Comparison of ENCODE assay signal across 11 cellular contexts in genomic region chr7:1646957-1647891, GRCh38. TPM values are rescaled to one million over a fixed set of nuclear protein-coding genes. Genes with fewer than 3 reads are reported as not detected.
DNase-seq lines count a peak whose midpoint lies in the region; ATAC-seq, FAIRE-seq and TF ChIP-seq lines count a peak whose summit lies in the region.
"Had no signal": no experiment of that assay in that cellular context is flagged by ENCODE, and none has a peak within 500 bp of the region (broad histone marks: within the 10 kb centered on the region; RNA-seq: fewer than 3 reads in every experiment).

No MANE protein-coding gene starts in this region.

- TF ChIP-seq CTCF in thoracic aorta (IDR thresholded peaks at IDR 0.05), result no peak
- TF ChIP-seq CTCF in Caco-2 (IDR thresholded peaks at IDR 0.05; ENCODE audit: insufficient read depth in 1 of 2, low read depth in 1 of 2, low read length in 1 of 2, severe bottlenecking in 1 of 2, unreplicated experiment in 1 of 2), result no peak
- no peak for TF ChIP-seq CTCF in esophagus squamous epithelium (IDR thresholded peaks at IDR 0.05)

- peaks cover 12% of the 10 kb centered on the region for H3K27me3 Mint-ChIP-seq in Caco-2 (ENCODE audit: insufficient read depth, unreplicated experiment)

- H3K27ac ChIP-seq in SJCRH30, result no peak overlapping the region
- no peak overlapping the region for H3K27ac ChIP-seq in thoracic aorta
- H3K27ac ChIP-seq in esophagus squamous epithelium, result no peak overlapping the region

- POLR2A ChIA-PET in Caco-2 (lab: Charles Lee), result no interaction called here

- H3K9me3 Mint-ChIP-seq in Caco-2 (ENCODE audit: unreplicated experiment), result no peaks in the 10 kb centered on the region

- 68 to 81% methylated on average over 22 to 39 of the region's 48 CpGs for WGBS in esophagus squamous epithelium, 2 donors

- no peak for FAIRE-seq in H54 (lab: Jason Lieb, UNC)

- no peak overlapping the region for H3K27ac Mint-ChIP-seq in Caco-2 (ENCODE audit: unreplicated experiment)

- H3K4me1 Mint-ChIP-seq in Caco-2 (ENCODE audit: low read depth, unreplicated experiment), result no peaks in the 10 kb centered on the region

- H3K9me3 ChIP-seq in SJCRH30 (replicated peaks), result no peaks in the 10 kb centered on the region
- H3K9me3 ChIP-seq in thoracic aorta, result no peaks in the 10 kb centered on the region
- no peaks in the 10 kb centered on the region for H3K9me3 ChIP-seq in Caco-2
- H3K9me3 ChIP-seq in esophagus squamous epithelium, result no peaks in the 10 kb centered on the region

- BruUV-seq in Caco-2 (replicated peaks; lab: Mats Ljungman, UMichigan), result no TSS peak

- peak; percentile 72 for DNase-seq in NCI-H1092 (lab: John Stamatoyannopoulos, UW)
- peak; percentile 87 for DNase-seq in SJCRH30
- no peak for DNase-seq in left cardiac atrium
- peak; percentile 36 for DNase-seq in thoracic aorta (ENCODE audit: low spot score)
- DNase-seq in H54 (ENCODE audit: insufficient read length, low spot score), result no peak
- DNase-seq in Caco-2, result no peak
- no peak for DNase-seq in esophagus squamous epithelium (lab: John Stamatoyannopoulos, UW)
- DNase-seq: activated CD4-positive, alpha-beta T cell treated with anti-CD3 and anti-CD28 coated beads, Interleukin-2, amount 50 U/mL, for 48 hours; activated naive CD4-positive, alpha-beta T cell; cortex of kidney; DMS53 had no signal

- intact Hi-C loops in left cardiac atrium (cut with DNase I) (loop anchor here in 1 of 2 donors (5.0 kb wide), 1 partner anchor 65 kb away; no protein-coding TSS in a partner anchor), Caco-2 (cut with micrococcal nuclease; ENCODE audit: unreplicated experiment) (no loop called here), esophagus squamous epithelium (cut with DNase I) (no loop called here)

- ATAC-seq in left cardiac atrium (peak; percentile 24 to 33), thoracic aorta (ENCODE audit: insufficient number of reproducible peaks, low FRiP score, low read depth) (no peak)

- H3K36me3 Mint-ChIP-seq in Caco-2 (ENCODE audit: insufficient read depth, unreplicated experiment), result no peaks in the 10 kb centered on the region

- CTCF ChIA-PET in Caco-2 (lab: Charles Lee), result no interaction called here

- peak overlapping the region; percentile 21 for H3K4me3 ChIP-seq in SJCRH30
- peak overlapping the region; percentile 44 for H3K4me3 ChIP-seq in thoracic aorta
- no peak overlapping the region for H3K4me3 ChIP-seq in Caco-2 (ENCODE audit: low read depth, low read length)
- no peak overlapping the region for H3K4me3 ChIP-seq in esophagus squamous epithelium

- H3K4me3 Mint-ChIP-seq in Caco-2 (ENCODE audit: unreplicated experiment), result no peak overlapping the region

- peaks cover 17% of the 10 kb centered on the region; the same call in 1 of the 2 replicates for H3K27me3 ChIP-seq in SJCRH30
- H3K27me3 ChIP-seq in thoracic aorta (replicated peaks; ENCODE audit: insufficient read depth), result peaks cover 7% of the 10 kb centered on the region
- no peaks in the 10 kb centered on the region for H3K27me3 ChIP-seq in Caco-2 (replicated peaks; ENCODE audit: control insufficient read depth, insufficient read depth, low read length)
- peaks cover 0 to 98% (median 0%) of the 10 kb centered on the region in 4 donors for H3K27me3 ChIP-seq in esophagus squamous epithelium

- no peak for TF ChIP-seq POLR2A in H54 (IDR thresholded peaks at IDR 0.05; ENCODE audit: low read depth, low read length)
- TF ChIP-seq POLR2A in esophagus squamous epithelium (IDR thresholded peaks at IDR 0.05), result no peak

- H3K36me3 ChIP-seq in SJCRH30, result no peaks in the 10 kb centered on the region
- H3K36me3 ChIP-seq in thoracic aorta, result no peaks in the 10 kb centered on the region
- no peaks in the 10 kb centered on the region for H3K36me3 ChIP-seq in Caco-2 (ENCODE audit: control insufficient read depth, insufficient read depth, low read length)
- H3K36me3 ChIP-seq in esophagus squamous epithelium, result no peaks in the 10 kb centered on the region

- peaks cover 13% of the 10 kb centered on the region; the same call in 1 of the 2 replicates for H3K4me1 ChIP-seq in SJCRH30
- peaks cover 12 to 24% of the 10 kb centered on the region in 2 donors for H3K4me1 ChIP-seq in thoracic aorta (ENCODE audit: control insufficient read depth in 1 of 2, low read depth in 2 of 2)
- H3K4me1 ChIP-seq in Caco-2, result no peaks in the 10 kb centered on the region
- H3K4me1 ChIP-seq in esophagus squamous epithelium, result peaks cover 0 to 21% (median 0%) of the 10 kb centered on the region in 3 donors

RNA-seq across cellular contexts. Expression of gene ELFN1, which starts 22.9 kb away (rescaled TPM):
- total RNA-seq in SJCRH30 (2014; rRNA removed; shearing (Covaris generic)), result 1.3 and 1.7 TPM in 2 replicates
- total RNA-seq in left cardiac atrium, result 1 to 10 TPM; 6.0 to 9.5 TPM
- under 1 TPM; 0.81 to 0.85 TPM for total RNA-seq in thoracic aorta
- 2.3 TPM in 2 replicates for total RNA-seq in Caco-2 (2022)
- 1 to 10 TPM in 1 of 4 donors, under 1 TPM in 3; 0.38 to 3.3 (median 0.48) TPM for total RNA-seq in esophagus squamous epithelium

Comparison
In these comparisons a context has a peak if more than half of its experiments do, and no peak if none do; other contexts are left out.
1. DNase-seq: peak in NCI-H1092 (single experiment), SJCRH30 (2 of 2) and thoracic aorta (single experiment); none in left cardiac atrium (single experiment), H54 (single experiment), Caco-2 (0 of 2) and esophagus squamous epithelium (single experiment).
2. H3K4me3 ChIP-seq: peak in SJCRH30 (single experiment) and thoracic aorta (single experiment); none in Caco-2 (single experiment) and esophagus squamous epithelium (0 of 4).